ENCODE assay signal across 1 cellular context in the genomic region with DNA sequence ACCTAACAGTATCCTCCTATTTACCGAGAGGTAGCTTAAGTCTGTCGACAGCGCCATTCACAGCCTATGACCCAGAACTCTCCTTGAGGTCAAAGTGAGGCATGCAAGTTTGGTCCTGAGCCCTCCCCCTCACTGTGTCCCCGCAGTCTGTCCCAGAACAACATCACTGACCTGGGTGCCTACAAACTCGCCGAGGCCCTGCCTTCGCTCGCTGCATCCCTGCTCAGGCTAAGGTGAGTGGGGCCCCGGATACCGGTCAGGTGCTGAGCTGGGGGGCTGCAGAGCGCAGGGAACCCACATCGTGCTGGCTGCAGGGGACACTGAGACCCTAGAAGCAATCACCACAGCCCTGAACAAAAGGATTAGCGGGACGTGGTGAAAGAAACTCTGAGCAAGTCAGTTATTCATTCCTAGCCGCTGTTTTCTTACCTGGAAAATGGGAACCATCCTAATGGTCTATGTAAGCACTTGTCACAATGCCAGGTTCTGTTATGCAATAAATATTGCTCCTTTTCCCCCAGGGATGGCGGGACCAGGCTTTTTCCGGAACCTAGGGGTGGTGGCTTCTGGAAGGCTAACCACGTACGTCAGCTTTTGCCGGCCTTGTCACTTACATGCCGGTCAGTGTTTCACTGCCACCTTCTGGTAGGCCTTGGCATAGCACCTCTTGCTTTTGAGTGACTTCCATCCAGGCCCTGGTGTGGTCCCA.
TF ChIP-seq lines count a peak whose summit lies in the region.

No MANE protein-coding gene starts in this region.

TF ChIP-seq in GM12878, 131 proteins besides CTCF, POLR2A, EP300 and RAD21 (continued from another document):
- TF ChIP-seq MXI1 (IDR thresholded peaks at IDR 0.05; ENCODE audit: low read depth, low read length) (peak; percentile 70), ZBED1 (IDR thresholded peaks at IDR 0.05; ENCODE audit: borderline replicate concordance) (no peak), FOXK2 (IDR thresholded peaks at IDR 0.05) (no peak), NR2C2 (IDR thresholded peaks at IDR 0.05; ENCODE audit: borderline replicate concordance, control insufficient read depth, insufficient read length, low read depth) (no peak), ETV6 (conservative IDR thresholded peaks at IDR 0.05 in 1 of 2, IDR thresholded peaks at IDR 0.05 in 1 of 2; ENCODE audit: borderline replicate concordance in 1 of 2, low read depth in 1 of 2) (no peak), TCF3 (IDR thresholded peaks at IDR 0.05; ENCODE audit: borderline replicate concordance, insufficient read depth, low read depth, low read length) (no peak), IRF4 (IDR thresholded peaks at IDR 0.05; ENCODE audit: low read depth, low read length) (no peak), SIX5 (IDR thresholded peaks at IDR 0.05; ENCODE audit: low read depth, low read length, severe bottlenecking) (no peak), SPI1 (IDR thresholded peaks at IDR 0.05; ENCODE audit: borderline replicate concordance, insufficient read depth, low read depth, low read length) (no peak), SIN3A (IDR thresholded peaks at IDR 0.05; ENCODE audit: low read depth, low read length) (no peak), ZNF207 (IDR thresholded peaks at IDR 0.05; ENCODE audit: borderline replicate concordance) (no peak), MEF2A (IDR thresholded peaks at IDR 0.05; ENCODE audit: insufficient read depth, low read depth, low read length) (0 out of 2 replicates have a peak, but pooled peaks have one; percentile 34), RAD51 (IDR thresholded peaks at IDR 0.05) (no peak), ZNF384 (IDR thresholded peaks at IDR 0.05; ENCODE audit: borderline replicate concordance, low read depth, low read length) (no peak), BCL11A (IDR thresholded peaks at IDR 0.05; ENCODE audit: low read depth, low read length) (no peak), LARP7 (IDR thresholded peaks at IDR 0.05) (no peak), TCF7 (IDR thresholded peaks at IDR 0.05; ENCODE audit: borderline replicate concordance) (no peak), TARDBP (IDR thresholded peaks at IDR 0.05; ENCODE audit: borderline replicate concordance) (no peak), NR2F1 (conservative IDR thresholded peaks at IDR 0.05) (no peak), SP1 (IDR thresholded peaks at IDR 0.05; ENCODE audit: low read depth, low read length) (no peak), HDAC2 (IDR thresholded peaks at IDR 0.05) (no peak), YY1 (IDR thresholded peaks at IDR 0.05; ENCODE audit: low read depth, low read length) (peak; percentile 70; the same call in 1 of the 2 replicates), CBX3 (IDR thresholded peaks at IDR 0.05; ENCODE audit: borderline replicate concordance, low read depth) (no peak), ASH2L (IDR thresholded peaks at IDR 0.05; ENCODE audit: borderline replicate concordance, low read depth) (no peak), MYB (IDR thresholded peaks at IDR 0.05; ENCODE audit: borderline replicate concordance, low read depth, low read length) (no peak), TAF1 (IDR thresholded peaks at IDR 0.05; ENCODE audit: borderline replicate concordance, low read depth, low read length) (no peak), BRCA1 (IDR thresholded peaks at IDR 0.05; ENCODE audit: low read depth, low read length) (no peak)
- TF ChIP-seq, protein P1, sequence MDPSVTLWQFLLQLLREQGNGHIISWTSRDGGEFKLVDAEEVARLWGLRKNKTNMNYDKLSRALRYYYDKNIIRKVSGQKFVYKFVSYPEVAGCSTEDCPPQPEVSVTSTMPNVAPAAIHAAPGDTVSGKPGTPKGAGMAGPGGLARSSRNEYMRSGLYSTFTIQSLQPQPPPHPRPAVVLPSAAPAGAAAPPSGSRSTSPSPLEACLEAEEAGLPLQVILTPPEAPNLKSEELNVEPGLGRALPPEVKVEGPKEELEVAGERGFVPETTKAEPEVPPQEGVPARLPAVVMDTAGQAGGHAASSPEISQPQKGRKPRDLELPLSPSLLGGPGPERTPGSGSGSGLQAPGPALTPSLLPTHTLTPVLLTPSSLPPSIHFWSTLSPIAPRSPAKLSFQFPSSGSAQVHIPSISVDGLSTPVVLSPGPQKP (IDR thresholded peaks at IDR 0.05; ENCODE audit: low read depth, low read length), result no peak
- TF ChIP-seq, protein P2, sequence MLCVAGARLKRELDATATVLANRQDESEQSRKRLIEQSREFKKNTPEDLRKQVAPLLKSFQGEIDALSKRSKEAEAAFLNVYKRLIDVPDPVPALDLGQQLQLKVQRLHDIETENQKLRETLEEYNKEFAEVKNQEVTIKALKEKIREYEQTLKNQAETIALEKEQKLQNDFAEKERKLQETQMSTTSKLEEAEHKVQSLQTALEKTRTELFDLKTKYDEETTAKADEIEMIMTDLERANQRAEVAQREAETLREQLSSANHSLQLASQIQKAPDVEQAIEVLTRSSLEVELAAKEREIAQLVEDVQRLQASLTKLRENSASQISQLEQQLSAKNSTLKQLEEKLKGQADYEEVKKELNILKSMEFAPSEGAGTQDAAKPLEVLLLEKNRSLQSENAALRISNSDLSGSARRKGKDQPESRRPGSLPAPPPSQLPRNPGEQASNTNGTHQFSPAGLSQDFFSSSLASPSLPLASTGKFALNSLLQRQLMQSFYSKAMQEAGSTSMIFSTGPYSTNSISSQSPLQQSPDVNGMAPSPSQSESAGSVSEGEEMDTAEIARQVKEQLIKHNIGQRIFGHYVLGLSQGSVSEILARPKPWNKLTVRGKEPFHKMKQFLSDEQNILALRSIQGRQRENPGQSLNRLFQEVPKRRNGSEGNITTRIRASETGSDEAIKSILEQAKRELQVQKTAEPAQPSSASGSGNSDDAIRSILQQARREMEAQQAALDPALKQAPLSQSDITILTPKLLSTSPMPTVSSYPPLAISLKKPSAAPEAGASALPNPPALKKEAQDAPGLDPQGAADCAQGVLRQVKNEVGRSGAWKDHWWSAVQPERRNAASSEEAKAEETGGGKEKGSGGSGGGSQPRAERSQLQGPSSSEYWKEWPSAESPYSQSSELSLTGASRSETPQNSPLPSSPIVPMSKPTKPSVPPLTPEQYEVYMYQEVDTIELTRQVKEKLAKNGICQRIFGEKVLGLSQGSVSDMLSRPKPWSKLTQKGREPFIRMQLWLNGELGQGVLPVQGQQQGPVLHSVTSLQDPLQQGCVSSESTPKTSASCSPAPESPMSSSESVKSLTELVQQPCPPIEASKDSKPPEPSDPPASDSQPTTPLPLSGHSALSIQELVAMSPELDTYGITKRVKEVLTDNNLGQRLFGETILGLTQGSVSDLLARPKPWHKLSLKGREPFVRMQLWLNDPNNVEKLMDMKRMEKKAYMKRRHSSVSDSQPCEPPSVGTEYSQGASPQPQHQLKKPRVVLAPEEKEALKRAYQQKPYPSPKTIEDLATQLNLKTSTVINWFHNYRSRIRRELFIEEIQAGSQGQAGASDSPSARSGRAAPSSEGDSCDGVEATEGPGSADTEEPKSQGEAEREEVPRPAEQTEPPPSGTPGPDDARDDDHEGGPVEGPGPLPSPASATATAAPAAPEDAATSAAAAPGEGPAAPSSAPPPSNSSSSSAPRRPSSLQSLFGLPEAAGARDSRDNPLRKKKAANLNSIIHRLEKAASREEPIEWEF (IDR thresholded peaks at IDR 0.05; ENCODE audit: insufficient replicate concordance, low read depth, low read length), result no peak
- TF ChIP-seq, protein P3, sequence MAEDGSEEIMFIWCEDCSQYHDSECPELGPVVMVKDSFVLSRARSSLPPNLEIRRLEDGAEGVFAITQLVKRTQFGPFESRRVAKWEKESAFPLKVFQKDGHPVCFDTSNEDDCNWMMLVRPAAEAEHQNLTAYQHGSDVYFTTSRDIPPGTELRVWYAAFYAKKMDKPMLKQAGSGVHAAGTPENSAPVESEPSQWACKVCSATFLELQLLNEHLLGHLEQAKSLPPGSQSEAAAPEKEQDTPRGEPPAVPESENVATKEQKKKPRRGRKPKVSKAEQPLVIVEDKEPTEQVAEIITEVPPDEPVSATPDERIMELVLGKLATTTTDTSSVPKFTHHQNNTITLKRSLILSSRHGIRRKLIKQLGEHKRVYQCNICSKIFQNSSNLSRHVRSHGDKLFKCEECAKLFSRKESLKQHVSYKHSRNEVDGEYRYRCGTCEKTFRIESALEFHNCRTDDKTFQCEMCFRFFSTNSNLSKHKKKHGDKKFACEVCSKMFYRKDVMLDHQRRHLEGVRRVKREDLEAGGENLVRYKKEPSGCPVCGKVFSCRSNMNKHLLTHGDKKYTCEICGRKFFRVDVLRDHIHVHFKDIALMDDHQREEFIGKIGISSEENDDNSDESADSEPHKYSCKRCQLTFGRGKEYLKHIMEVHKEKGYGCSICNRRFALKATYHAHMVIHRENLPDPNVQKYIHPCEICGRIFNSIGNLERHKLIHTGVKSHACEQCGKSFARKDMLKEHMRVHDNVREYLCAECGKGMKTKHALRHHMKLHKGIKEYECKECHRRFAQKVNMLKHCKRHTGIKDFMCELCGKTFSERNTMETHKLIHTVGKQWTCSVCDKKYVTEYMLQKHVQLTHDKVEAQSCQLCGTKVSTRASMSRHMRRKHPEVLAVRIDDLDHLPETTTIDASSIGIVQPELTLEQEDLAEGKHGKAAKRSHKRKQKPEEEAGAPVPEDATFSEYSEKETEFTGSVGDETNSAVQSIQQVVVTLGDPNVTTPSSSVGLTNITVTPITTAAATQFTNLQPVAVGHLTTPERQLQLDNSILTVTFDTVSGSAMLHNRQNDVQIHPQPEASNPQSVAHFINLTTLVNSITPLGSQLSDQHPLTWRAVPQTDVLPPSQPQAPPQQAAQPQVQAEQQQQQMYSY (CRISPR knock-in tag; IDR thresholded peaks at IDR 0.05), result no peak
- TF ChIP-seq, protein P4, sequence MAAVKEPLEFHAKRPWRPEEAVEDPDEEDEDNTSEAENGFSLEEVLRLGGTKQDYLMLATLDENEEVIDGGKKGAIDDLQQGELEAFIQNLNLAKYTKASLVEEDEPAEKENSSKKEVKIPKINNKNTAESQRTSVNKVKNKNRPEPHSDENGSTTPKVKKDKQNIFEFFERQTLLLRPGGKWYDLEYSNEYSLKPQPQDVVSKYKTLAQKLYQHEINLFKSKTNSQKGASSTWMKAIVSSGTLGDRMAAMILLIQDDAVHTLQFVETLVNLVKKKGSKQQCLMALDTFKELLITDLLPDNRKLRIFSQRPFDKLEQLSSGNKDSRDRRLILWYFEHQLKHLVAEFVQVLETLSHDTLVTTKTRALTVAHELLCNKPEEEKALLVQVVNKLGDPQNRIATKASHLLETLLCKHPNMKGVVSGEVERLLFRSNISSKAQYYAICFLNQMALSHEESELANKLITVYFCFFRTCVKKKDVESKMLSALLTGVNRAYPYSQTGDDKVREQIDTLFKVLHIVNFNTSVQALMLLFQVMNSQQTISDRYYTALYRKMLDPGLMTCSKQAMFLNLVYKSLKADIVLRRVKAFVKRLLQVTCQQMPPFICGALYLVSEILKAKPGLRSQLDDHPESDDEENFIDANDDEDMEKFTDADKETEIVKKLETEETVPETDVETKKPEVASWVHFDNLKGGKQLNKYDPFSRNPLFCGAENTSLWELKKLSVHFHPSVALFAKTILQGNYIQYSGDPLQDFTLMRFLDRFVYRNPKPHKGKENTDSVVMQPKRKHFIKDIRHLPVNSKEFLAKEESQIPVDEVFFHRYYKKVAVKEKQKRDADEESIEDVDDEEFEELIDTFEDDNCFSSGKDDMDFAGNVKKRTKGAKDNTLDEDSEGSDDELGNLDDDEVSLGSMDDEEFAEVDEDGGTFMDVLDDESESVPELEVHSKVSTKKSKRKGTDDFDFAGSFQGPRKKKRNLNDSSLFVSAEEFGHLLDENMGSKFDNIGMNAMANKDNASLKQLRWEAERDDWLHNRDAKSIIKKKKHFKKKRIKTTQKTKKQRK (IDR thresholded peaks at IDR 0.05; ENCODE audit: low read depth, low read length), result no peak
- TF ChIP-seq, protein P5, sequence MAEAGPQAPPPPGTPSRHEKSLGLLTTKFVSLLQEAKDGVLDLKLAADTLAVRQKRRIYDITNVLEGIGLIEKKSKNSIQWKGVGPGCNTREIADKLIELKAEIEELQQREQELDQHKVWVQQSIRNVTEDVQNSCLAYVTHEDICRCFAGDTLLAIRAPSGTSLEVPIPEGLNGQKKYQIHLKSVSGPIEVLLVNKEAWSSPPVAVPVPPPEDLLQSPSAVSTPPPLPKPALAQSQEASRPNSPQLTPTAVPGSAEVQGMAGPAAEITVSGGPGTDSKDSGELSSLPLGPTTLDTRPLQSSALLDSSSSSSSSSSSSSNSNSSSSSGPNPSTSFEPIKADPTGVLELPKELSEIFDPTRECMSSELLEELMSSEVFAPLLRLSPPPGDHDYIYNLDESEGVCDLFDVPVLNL (IDR thresholded peaks at IDR 0.05; ENCODE audit: low read depth, low read length), result no peak
- TF ChIP-seq, protein P6, sequence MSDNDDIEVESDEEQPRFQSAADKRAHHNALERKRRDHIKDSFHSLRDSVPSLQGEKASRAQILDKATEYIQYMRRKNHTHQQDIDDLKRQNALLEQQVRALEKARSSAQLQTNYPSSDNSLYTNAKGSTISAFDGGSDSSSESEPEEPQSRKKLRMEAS (IDR thresholded peaks at IDR 0.05; ENCODE audit: low read depth, low read length), result no peak
- TF ChIP-seq, protein P7, sequence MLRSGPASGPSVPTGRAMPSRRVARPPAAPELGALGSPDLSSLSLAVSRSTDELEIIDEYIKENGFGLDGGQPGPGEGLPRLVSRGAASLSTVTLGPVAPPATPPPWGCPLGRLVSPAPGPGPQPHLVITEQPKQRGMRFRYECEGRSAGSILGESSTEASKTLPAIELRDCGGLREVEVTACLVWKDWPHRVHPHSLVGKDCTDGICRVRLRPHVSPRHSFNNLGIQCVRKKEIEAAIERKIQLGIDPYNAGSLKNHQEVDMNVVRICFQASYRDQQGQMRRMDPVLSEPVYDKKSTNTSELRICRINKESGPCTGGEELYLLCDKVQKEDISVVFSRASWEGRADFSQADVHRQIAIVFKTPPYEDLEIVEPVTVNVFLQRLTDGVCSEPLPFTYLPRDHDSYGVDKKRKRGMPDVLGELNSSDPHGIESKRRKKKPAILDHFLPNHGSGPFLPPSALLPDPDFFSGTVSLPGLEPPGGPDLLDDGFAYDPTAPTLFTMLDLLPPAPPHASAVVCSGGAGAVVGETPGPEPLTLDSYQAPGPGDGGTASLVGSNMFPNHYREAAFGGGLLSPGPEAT (IDR thresholded peaks at IDR 0.05; ENCODE audit: low read depth), result no peak
